ENCODE assay signal across 9 cellular contexts in the genomic region with DNA sequence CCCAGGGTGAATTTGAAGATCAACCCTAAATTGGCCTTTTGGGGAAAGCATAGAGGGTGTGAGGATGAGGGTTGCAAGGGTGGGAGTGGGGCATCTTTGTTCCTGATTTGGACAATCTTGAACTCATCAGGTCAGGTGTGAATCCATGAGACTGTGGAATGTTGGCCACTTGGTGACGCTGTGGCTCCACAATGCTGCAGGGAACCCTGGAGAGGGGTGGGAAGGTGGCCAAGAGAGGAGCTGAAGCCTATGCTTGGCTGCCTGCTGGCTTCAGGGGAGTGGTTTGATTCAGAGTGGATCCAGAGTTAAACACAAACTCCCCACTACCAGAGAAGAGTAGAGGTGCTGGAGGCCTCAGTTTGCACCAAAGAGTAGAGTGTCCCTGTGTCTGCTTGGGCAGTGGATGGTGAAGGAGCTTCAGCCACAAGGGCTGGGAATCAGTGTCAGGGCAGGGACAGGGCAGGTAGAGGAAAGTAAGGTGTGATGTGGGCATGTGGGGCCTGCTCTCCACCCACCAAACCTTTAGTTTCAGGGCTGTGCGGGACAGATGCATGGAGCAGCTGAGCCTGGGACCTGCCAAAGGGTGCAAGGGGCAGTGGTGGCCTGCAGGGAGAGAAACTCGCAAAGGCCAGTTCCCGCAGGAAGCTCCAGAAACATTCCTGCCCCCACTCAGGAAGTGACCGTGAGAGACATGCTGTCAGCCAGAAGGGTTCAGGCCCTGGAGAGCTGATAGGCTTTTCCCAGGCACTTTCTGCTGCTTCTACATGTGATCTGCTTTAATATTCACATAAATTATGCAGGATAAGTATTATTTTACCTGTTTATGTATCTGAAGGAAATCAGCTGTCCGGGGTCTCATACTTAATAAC.
DNase-seq lines count a peak whose midpoint lies in the region; ATAC-seq lines count a peak whose summit lies in the region.
"Had no signal": no experiment of that assay in that cellular context is flagged by ENCODE, and none has a peak within 500 bp of the region (broad histone marks: within the 10 kb centered on the region; RNA-seq: fewer than 3 reads in every experiment).

No MANE protein-coding gene starts in this region.

- H3K27me3 Mint-ChIP-seq in activated CD4-positive, alpha-beta T cell treated with anti-CD3 and anti-CD28 coated beads, Interleukin-2, amount 10 ng/mL, durations not matched to agents 7 days and 5 days: peaks cover 17% of the 10 kb centered on the region
- H3K27me3 Mint-ChIP-seq in effector memory CD8-positive, alpha-beta T cell: peaks cover 7 to 39% of the 10 kb centered on the region in 2 donors

- CTCF ChIA-PET in activated CD4-positive, alpha-beta T cell treated with anti-CD3 and anti-CD28 coated beads, Interleukin-2, amount 10 ng/mL, durations not matched to agents 7 days and 5 days (lab: Charles Lee): interaction anchor here (1.2 kb wide), 1 partner anchor 14 kb away, joined by 3 read pairs; no protein-coding TSS in a partner anchor

- peaks cover 1% of the 10 kb centered on the region for H3K4me1 Mint-ChIP-seq in activated CD4-positive, alpha-beta T cell treated with anti-CD3 and anti-CD28 coated beads, Interleukin-2, amount 10 ng/mL, durations not matched to agents 7 days and 5 days
- no peaks in the 10 kb centered on the region for H3K4me1 Mint-ChIP-seq in effector memory CD8-positive, alpha-beta T cell (ENCODE audit: low read depth in 2 of 2)

- ATAC-seq in effector memory CD8-positive, alpha-beta T cell (replicated peaks): peak; percentile 24
- ATAC-seq in stimulated activated naive CD8-positive, alpha-beta T cell treated with anti-CD3 and anti-CD28 coated beads, Interleukin-15, Interleukin-2, amounts not matched to agents 100 U/mL and 50 U/mL, for 24 hours: peak; percentile 19
- ATAC-seq in GM19463 (IDR thresholded peaks at IDR 0.05; ENCODE audit: unreplicated experiment): no peak

- no peak overlapping the region for H3K27ac Mint-ChIP-seq in activated CD4-positive, alpha-beta T cell treated with anti-CD3 and anti-CD28 coated beads, Interleukin-2, amount 10 ng/mL, durations not matched to agents 7 days and 5 days
- no peak overlapping the region for H3K27ac Mint-ChIP-seq in effector memory CD8-positive, alpha-beta T cell

- H3K9me3 Mint-ChIP-seq in activated CD4-positive, alpha-beta T cell treated with anti-CD3 and anti-CD28 coated beads, Interleukin-2, amount 10 ng/mL, durations not matched to agents 7 days and 5 days: no peaks in the 10 kb centered on the region
- H3K9me3 Mint-ChIP-seq in effector memory CD8-positive, alpha-beta T cell: no peaks in the 10 kb centered on the region

- no peak overlapping the region for H3K4me3 Mint-ChIP-seq in activated CD4-positive, alpha-beta T cell treated with anti-CD3 and anti-CD28 coated beads, Interleukin-2, amount 10 ng/mL, durations not matched to agents 7 days and 5 days
- H3K4me3 Mint-ChIP-seq in effector memory CD8-positive, alpha-beta T cell: no peak overlapping the region

- peak; percentile 23 for DNase-seq in activated CD4-positive, alpha-beta T cell treated with anti-CD3 and anti-CD28 coated beads, Interleukin-2, amount 50 U/mL, for 1 hour
- DNase-seq in activated CD4-positive, alpha-beta T cell treated with anti-CD3 and anti-CD28 coated beads, Interleukin-2, amount 10 ng/mL, durations not matched to agents 7 days and 5 days: no peak
- DNase-seq in NCI-H526 (lab: John Stamatoyannopoulos, UW): peak; percentile 38 to 80
- DNase-seq in effector memory CD8-positive, alpha-beta T cell: no peak
- DNase-seq in stimulated activated naive CD8-positive, alpha-beta T cell treated with anti-CD3 and anti-CD28 coated beads, Interleukin-15, Interleukin-2, amounts not matched to agents 100 U/mL and 50 U/mL, for 24 hours: no peak
- no peak for DNase-seq in 8988T
- no peak for DNase-seq in middle frontal gyrus (ENCODE audit: extremely low spot score, low spot score)
- DNase-seq: NK-92 treated with Interleukin-12 subunit alpha and Interleukin-12 subunit beta, amount 100 ng/mL, for 24 hours had no signal

- H3K36me3 Mint-ChIP-seq in activated CD4-positive, alpha-beta T cell treated with anti-CD3 and anti-CD28 coated beads, Interleukin-2, amount 10 ng/mL, durations not matched to agents 7 days and 5 days (ENCODE audit: low read depth): no peaks in the 10 kb centered on the region
- H3K36me3 Mint-ChIP-seq in effector memory CD8-positive, alpha-beta T cell (ENCODE audit: insufficient read depth): peaks cover 3% of the 10 kb centered on the region

- POLR2A ChIA-PET in activated CD4-positive, alpha-beta T cell treated with anti-CD3 and anti-CD28 coated beads, Interleukin-2, amount 10 ng/mL, durations not matched to agents 7 days and 5 days (lab: Charles Lee): no interaction called here

Comparison
In these comparisons a context has a peak if more than half of its experiments do, and no peak if none do; other contexts are left out.
1. DNase-seq: peak in activated CD4-positive, alpha-beta T cell treated with anti-CD3 and anti-CD28 coated beads, Interleukin-2, amount 50 U/mL, for 1 hour (single experiment) and NCI-H526 (2 of 2); none in activated CD4-positive, alpha-beta T cell treated with anti-CD3 and anti-CD28 coated beads, Interleukin-2, amount 10 ng/mL, durations not matched to agents 7 days and 5 days (single experiment), effector memory CD8-positive, alpha-beta T cell (0 of 3), stimulated activated naive CD8-positive, alpha-beta T cell treated with anti-CD3 and anti-CD28 coated beads, Interleukin-15, Interleukin-2, amounts not matched to agents 100 U/mL and 50 U/mL, for 24 hours (single experiment), 8988T (single experiment) and middle frontal gyrus (single experiment).